27 cellular contexts compared by ENCODE assay signal in the genomic region with DNA sequence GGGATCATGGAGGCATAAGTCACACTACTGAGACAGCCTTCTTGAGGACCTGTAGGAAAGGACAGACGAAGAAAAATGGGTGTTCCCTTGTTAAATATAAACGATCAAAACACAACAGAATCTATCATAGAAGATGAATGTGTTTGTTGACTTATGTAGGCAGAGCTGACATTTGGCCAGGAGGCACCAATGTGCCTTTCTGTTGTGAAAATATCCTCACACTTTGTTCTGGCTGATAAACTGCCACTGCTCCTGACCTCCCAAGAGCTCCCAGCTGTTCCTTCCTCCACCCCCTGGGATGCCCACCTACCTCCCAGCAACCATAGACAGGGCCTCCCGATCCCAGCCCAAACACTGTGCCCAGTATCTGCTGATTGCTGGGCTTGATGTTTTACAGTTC.
"Had no signal": no experiment of that assay in that cellular context is flagged by ENCODE, and none has a peak within 500 bp of the region (broad histone marks: within the 10 kb centered on the region; RNA-seq: fewer than 3 reads in every experiment).

No MANE protein-coding gene starts in this region.

- H3K27me3 Mint-ChIP-seq: activated B cell treated with CpG ODN at 0.5 μM for 24 hours; activated CD8-positive, alpha-beta memory T cell treated with anti-CD3 and anti-CD28 coated beads, Interleukin-2, amount 10 ng/mL, durations not matched to agents 7 days and 5 days; activated naive CD4-positive, alpha-beta T cell treated with anti-CD3 and anti-CD28 coated beads, Interleukin-2, amount 50 U/mL, for 24 hours; activated T-cell treated with anti-CD3 and anti-CD28 coated beads, Interleukin-2, amount 50 U/mL, for 24 hours had no signal

- H3K27ac Mint-ChIP-seq: activated B cell treated with CpG ODN at 0.5 μM for 24 hours; activated CD4-positive, alpha-beta T cell treated with anti-CD3 and anti-CD28 coated beads, Interleukin-2, amount 10 ng/mL, durations not matched to agents 24 days and 14 days; activated CD8-positive, alpha-beta memory T cell treated with anti-CD3 and anti-CD28 coated beads, Interleukin-2, amount 10 ng/mL, durations not matched to agents 7 days and 5 days; activated naive CD4-positive, alpha-beta T cell treated with anti-CD3 and anti-CD28 coated beads, Interleukin-2, amount 50 U/mL, for 24 hours; activated T-cell treated with anti-CD3 and anti-CD28 coated beads, Interleukin-2, amount 50 U/mL, for 24 hours; activated T-helper 1 cell treated with anti-CD3 and anti-CD28 coated beads, Interleukin-12 subunit alpha, Interleukin-12 subunit beta, Interleukin-2, Interleukin-4 antibody, amounts not matched to agents 30 ng/mL and 10 ng/mL and 1 ng/mL, durations not matched to agents 14 hours and 24 hours and 36 hours; T-cell had no signal

- H3K9me3 Mint-ChIP-seq: activated B cell treated with CpG ODN at 0.5 μM for 24 hours; activated CD4-positive, alpha-beta T cell treated with anti-CD3 and anti-CD28 coated beads, Interleukin-2, amount 10 ng/mL, durations not matched to agents 24 days and 14 days; activated naive CD4-positive, alpha-beta T cell treated with anti-CD3 and anti-CD28 coated beads, Interleukin-2, amount 50 U/mL, for 24 hours; activated T-cell treated with anti-CD3 and anti-CD28 coated beads, Interleukin-2, amount 50 U/mL, for 24 hours; activated T-helper 1 cell treated with anti-CD3 and anti-CD28 coated beads, Interleukin-12 subunit alpha, Interleukin-12 subunit beta, Interleukin-2, Interleukin-4 antibody, amounts not matched to agents 30 ng/mL and 10 ng/mL and 1 ng/mL, durations not matched to agents 14 hours and 24 hours and 36 hours; T-cell had no signal

- H3K36me3 Mint-ChIP-seq: activated CD8-positive, alpha-beta memory T cell treated with anti-CD3 and anti-CD28 coated beads, Interleukin-2, amount 10 ng/mL, durations not matched to agents 7 days and 5 days; activated naive CD4-positive, alpha-beta T cell treated with anti-CD3 and anti-CD28 coated beads, Interleukin-2, amount 50 U/mL, for 24 hours; T-cell had no signal

- H3K4me3 Mint-ChIP-seq: activated B cell treated with CpG ODN at 0.5 μM for 24 hours; activated CD4-positive, alpha-beta T cell treated with anti-CD3 and anti-CD28 coated beads, Interleukin-2, amount 10 ng/mL, durations not matched to agents 24 days and 14 days; activated CD8-positive, alpha-beta memory T cell treated with anti-CD3 and anti-CD28 coated beads, Interleukin-2, amount 10 ng/mL, durations not matched to agents 7 days and 5 days; activated naive CD4-positive, alpha-beta T cell treated with anti-CD3 and anti-CD28 coated beads, Interleukin-2, amount 50 U/mL, for 24 hours; activated T-cell treated with anti-CD3 and anti-CD28 coated beads, Interleukin-2, amount 50 U/mL, for 24 hours; activated T-helper 1 cell treated with anti-CD3 and anti-CD28 coated beads, Interleukin-12 subunit alpha, Interleukin-12 subunit beta, Interleukin-2, Interleukin-4 antibody, amounts not matched to agents 30 ng/mL and 10 ng/mL and 1 ng/mL, durations not matched to agents 14 hours and 24 hours and 36 hours; T-cell had no signal

- DNase-seq: activated B cell treated with CpG ODN at 0.5 μM for 24 hours; activated CD4-positive, alpha-beta T cell treated with anti-CD3 and anti-CD28 coated beads for 1 hour; activated CD4-positive, alpha-beta T cell treated with anti-CD3 and anti-CD28 coated beads, Interleukin-2, amount 10 ng/mL, durations not matched to agents 24 days and 14 days; activated CD4-positive, alpha-beta T cell treated with anti-CD3 and anti-CD28 coated beads, Interleukin-2, amount 50 U/mL, for 48 hours; activated CD8-positive, alpha-beta memory T cell treated with anti-CD3 and anti-CD28 coated beads, Interleukin-2, amount 10 ng/mL, durations not matched to agents 7 days and 5 days; activated effector memory CD4-positive, alpha-beta T cell treated with Interleukin-2 at 50 U/mL for 16 hours; activated naive CD4-positive, alpha-beta T cell; activated T-cell treated with anti-CD3 and anti-CD28 coated beads, Interleukin-2, amount 50 U/mL, for 24 hours; Karpas-422; MM.1S; NCI-H1105; NCI-H1436; NCI-H1694 treated with DMSO at 0.1 percent for 48 hours; NCI-H2029 treated with DMSO at 0.1 percent for 48 hours; NCI-H345; NCI-H510A; NCI-H526 treated with DMSO at 0.1 percent for 48 hours; PC-3; SHP77; T-cell; T-helper 2 cell; T1000 had no signal

- H3K4me1 ChIP-seq: ascending aorta had no signal

- H3K27ac ChIP-seq: ascending aorta, SK-N-MC had no signal

- H3K4me1 Mint-ChIP-seq: activated B cell treated with CpG ODN at 0.5 μM for 24 hours; activated CD4-positive, alpha-beta T cell treated with anti-CD3 and anti-CD28 coated beads, Interleukin-2, amount 10 ng/mL, durations not matched to agents 24 days and 14 days; activated CD8-positive, alpha-beta memory T cell treated with anti-CD3 and anti-CD28 coated beads, Interleukin-2, amount 10 ng/mL, durations not matched to agents 7 days and 5 days; activated naive CD4-positive, alpha-beta T cell treated with anti-CD3 and anti-CD28 coated beads, Interleukin-2, amount 50 U/mL, for 24 hours; T-cell had no signal

- H3K27me3 ChIP-seq: ascending aorta, body of pancreas had no signal

- H3K9me3 ChIP-seq: ascending aorta, body of pancreas had no signal

- H3K4me3 ChIP-seq: ascending aorta, body of pancreas, SK-N-MC had no signal

- ATAC-seq: activated CD8-positive, alpha-beta memory T cell treated with anti-CD3 and anti-CD28 coated beads, Interleukin-2, amount 10 ng/mL, durations not matched to agents 7 days and 5 days; body of pancreas; PC-3; T-cell had no signal
